Comparison of ENCODE assay signal across 13 cellular contexts in genomic region chr10:24929056-24929544, GRCh38. TPM values are rescaled to one million over a fixed set of nuclear protein-coding genes. Genes with fewer than 3 reads are reported as not detected.
A peak's percentile ranks its signal among the peaks of the same experiment; 100 is the strongest.
DNase-seq lines count a peak whose midpoint lies in the region; ATAC-seq and TF ChIP-seq lines count a peak whose summit lies in the region.
"Had no signal": no experiment of that assay in that cellular context is flagged by ENCODE, and none has a peak within 500 bp of the region (broad histone marks: within the 10 kb centered on the region; RNA-seq: fewer than 3 reads in every experiment).

No MANE protein-coding gene starts in this region.

- WGBS in right cardiac atrium, result 61% methylated on average over 4 of the region's 4 CpGs

- no peaks in the 10 kb centered on the region for H3K9me3 ChIP-seq in right cardiac atrium (ENCODE audit: control insufficient read depth, low read length)
- no peaks in the 10 kb centered on the region for H3K9me3 ChIP-seq in lower lobe of right lung

- intact Hi-C loops in right cardiac atrium (cut with DNase I), result no loop called here
- intact Hi-C loops in lower lobe of right lung (cut with DNase I), result no loop called here

- peak overlapping the region; percentile 91 for H3K27ac ChIP-seq in ACC112 (ENCODE audit: low read depth, low read length)
- peak overlapping the region; percentile 13 for H3K27ac ChIP-seq in right cardiac atrium (ENCODE audit: low read length)
- no peak overlapping the region for H3K27ac ChIP-seq in lower lobe of right lung
- H3K27ac ChIP-seq: hepatocyte had no signal

- H3K4me3 ChIP-seq in ACC112 (ENCODE audit: low read depth, low read length) (no peak overlapping the region), right cardiac atrium (ENCODE audit: low read length) (no peak overlapping the region), lower lobe of right lung (no peak overlapping the region)
- H3K4me3 ChIP-seq: hepatocyte had no signal

- ATAC-seq in GM18909 (IDR thresholded peaks at IDR 0.05; ENCODE audit: poor library complexity, unreplicated experiment) (peak; percentile 63), right cardiac atrium (peak; percentile 29 to 42), lower lobe of right lung (no peak)
- ATAC-seq: activated T-cell treated with anti-CD3 and anti-CD28 coated beads, Interleukin-2, amount 50 U/mL, for 72 hours had no signal

- H3K27me3 ChIP-seq in ACC112 (ENCODE audit: insufficient read depth, low read length), result no peaks in the 10 kb centered on the region
- no peaks in the 10 kb centered on the region for H3K27me3 ChIP-seq in right cardiac atrium (ENCODE audit: control insufficient read depth, insufficient read depth)
- no peaks in the 10 kb centered on the region for H3K27me3 ChIP-seq in lower lobe of right lung (ENCODE audit: low read depth)
- H3K27me3 ChIP-seq: hepatocyte had no signal

- peak overlapping the region; percentile 19 for H2AFZ ChIP-seq in ACC112 (ENCODE audit: low read length, unreplicated experiment)
- H2AFZ ChIP-seq: hepatocyte had no signal

- H3K4me1 ChIP-seq in ACC112 (ENCODE audit: control insufficient read depth, insufficient read depth, low read length, unreplicated experiment) (peaks cover 25% of the 10 kb centered on the region), right cardiac atrium (ENCODE audit: control insufficient read depth, insufficient read depth, low read length) (peaks cover 4% of the 10 kb centered on the region), lower lobe of right lung (no peaks in the 10 kb centered on the region)

- H3K36me3 ChIP-seq in ACC112 (ENCODE audit: insufficient read depth, low read length) (peaks cover 25% of the 10 kb centered on the region), lower lobe of right lung (no peaks in the 10 kb centered on the region)

- H3K79me2 ChIP-seq in ACC112 (ENCODE audit: control insufficient read depth, insufficient read depth, low read length, unreplicated experiment), result no peaks in the 10 kb centered on the region
- H3K79me2 ChIP-seq: hepatocyte had no signal

- TF ChIP-seq CTCF in lower lobe of right lung (IDR thresholded peaks at IDR 0.05), result no peak

- DNase-seq in T1000 (lab: John Stamatoyannopoulos, UW) (peak; percentile 50), right cardiac atrium (no peak), lower lobe of right lung (no peak), DMS 273 treated with DMSO at 0.1 percent for 48 hours (lab: John Stamatoyannopoulos, UW) (no peak), cortex of kidney (lab: John Stamatoyannopoulos, UW) (no peak), NCI-H1694 treated with DMSO at 0.1 percent for 48 hours (lab: John Stamatoyannopoulos, UW) (no peak)
- DNase-seq: activated T-cell treated with anti-CD3 and anti-CD28 coated beads, Interleukin-2, amount 50 U/mL, for 72 hours; dermis blood vessel endothelial cell; NCI-H1092 treated with DMSO at 0.1 percent for 48 hours; stimulated activated CD4-positive, alpha-beta T cell treated with anti-CD3 and anti-CD28 coated beads, Interleukin-2, amount 100 ng/mL, for 48 hours had no signal

RNA-seq across cellular contexts. Expression of gene PRTFDC1, which starts 23.3 kb away (rescaled TPM):
- total RNA-seq in right cardiac atrium (10 to 100 TPM in 3 of 4 donors, 1 to 10 TPM in 1; 8.6 to 11.2 (median 10.6) TPM), lower lobe of right lung (3.8 TPM)
- 7.6 TPM for polyA plus RNA-seq in right cardiac atrium

Comparison
In these comparisons a context has a peak if more than half of its experiments do, and no peak if none do; other contexts are left out.
1. ATAC-seq: peak in GM18909 (single experiment) and right cardiac atrium (2 of 2); none in lower lobe of right lung (0 of 2).